ENCODE assay signal across 1 cellular context in the genomic region with DNA sequence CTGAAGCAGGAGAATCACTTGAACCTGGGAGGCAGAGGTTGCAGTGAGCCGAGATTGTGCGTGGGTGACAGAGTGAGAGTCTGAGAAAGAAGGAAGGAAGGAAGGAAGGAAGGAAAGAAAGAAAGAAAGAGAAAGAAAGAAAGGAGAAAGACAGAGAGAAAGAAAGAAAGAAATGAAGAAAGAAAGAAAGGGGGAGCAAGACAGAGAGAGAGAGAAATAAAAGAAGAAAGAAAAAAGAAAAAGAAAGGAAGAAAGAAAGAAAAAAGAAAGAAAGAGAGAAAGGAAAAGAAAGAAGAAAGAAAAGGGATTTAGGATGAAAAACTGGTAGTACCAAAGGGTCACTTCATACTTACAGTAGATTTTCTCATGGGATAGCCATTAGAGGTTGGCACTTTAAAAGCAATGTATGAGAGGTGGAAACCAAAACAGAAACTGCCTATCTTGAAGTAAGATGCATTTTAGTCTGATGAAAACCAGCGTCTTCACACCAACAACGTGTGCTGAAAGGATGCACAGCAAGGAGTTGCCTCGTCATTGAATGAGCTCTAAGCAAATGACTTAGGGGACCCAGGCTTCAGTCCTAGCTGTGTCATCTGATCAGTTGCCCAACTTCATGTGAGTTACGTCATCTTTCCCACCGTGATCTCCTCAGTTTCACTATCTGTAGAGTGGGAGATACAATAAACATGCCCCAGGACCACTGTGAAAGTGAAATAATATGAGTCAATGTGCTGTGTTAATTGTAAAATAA.
TF ChIP-seq lines count a peak whose summit lies in the region.

No MANE protein-coding gene starts in this region.

TF ChIP-seq in GM12878, 131 proteins besides CTCF, POLR2A, EP300 and RAD21 (continued from another document):
- TF ChIP-seq POU2F2 (IDR thresholded peaks at IDR 0.05; ENCODE audit: borderline replicate concordance, low read depth, low read length), result no peak
- TF ChIP-seq, protein P1, sequence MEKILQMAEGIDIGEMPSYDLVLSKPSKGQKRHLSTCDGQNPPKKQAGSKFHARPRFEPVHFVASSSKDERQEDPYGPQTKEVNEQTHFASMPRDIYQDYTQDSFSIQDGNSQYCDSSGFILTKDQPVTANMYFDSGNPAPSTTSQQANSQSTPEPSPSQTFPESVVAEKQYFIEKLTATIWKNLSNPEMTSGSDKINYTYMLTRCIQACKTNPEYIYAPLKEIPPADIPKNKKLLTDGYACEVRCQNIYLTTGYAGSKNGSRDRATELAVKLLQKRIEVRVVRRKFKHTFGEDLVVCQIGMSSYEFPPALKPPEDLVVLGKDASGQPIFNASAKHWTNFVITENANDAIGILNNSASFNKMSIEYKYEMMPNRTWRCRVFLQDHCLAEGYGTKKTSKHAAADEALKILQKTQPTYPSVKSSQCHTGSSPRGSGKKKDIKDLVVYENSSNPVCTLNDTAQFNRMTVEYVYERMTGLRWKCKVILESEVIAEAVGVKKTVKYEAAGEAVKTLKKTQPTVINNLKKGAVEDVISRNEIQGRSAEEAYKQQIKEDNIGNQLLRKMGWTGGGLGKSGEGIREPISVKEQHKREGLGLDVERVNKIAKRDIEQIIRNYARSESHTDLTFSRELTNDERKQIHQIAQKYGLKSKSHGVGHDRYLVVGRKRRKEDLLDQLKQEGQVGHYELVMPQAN (conservative IDR thresholded peaks at IDR 0.05), result no peak
- TF ChIP-seq, protein P2, sequence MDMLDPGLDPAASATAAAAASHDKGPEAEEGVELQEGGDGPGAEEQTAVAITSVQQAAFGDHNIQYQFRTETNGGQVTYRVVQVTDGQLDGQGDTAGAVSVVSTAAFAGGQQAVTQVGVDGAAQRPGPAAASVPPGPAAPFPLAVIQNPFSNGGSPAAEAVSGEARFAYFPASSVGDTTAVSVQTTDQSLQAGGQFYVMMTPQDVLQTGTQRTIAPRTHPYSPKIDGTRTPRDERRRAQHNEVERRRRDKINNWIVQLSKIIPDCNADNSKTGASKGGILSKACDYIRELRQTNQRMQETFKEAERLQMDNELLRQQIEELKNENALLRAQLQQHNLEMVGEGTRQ (IDR thresholded peaks at IDR 0.05; ENCODE audit: borderline replicate concordance, low read depth, low read length), result no peak; the same call in 1 of the 2 replicates
- 0 out of 2 replicates have a peak, but pooled peaks have one; percentile 34 for TF ChIP-seq STAT3 (IDR thresholded peaks at IDR 0.05; ENCODE audit: low read depth, low read length)
- no peak for TF ChIP-seq FOS (IDR thresholded peaks at IDR 0.05; ENCODE audit: borderline replicate concordance, extremely low read depth, insufficient read length)
- peak; percentile 36; the same call in 1 of the 2 replicates for TF ChIP-seq IRF4 (IDR thresholded peaks at IDR 0.05; ENCODE audit: low read depth, low read length)
